In the genomic region with DNA sequence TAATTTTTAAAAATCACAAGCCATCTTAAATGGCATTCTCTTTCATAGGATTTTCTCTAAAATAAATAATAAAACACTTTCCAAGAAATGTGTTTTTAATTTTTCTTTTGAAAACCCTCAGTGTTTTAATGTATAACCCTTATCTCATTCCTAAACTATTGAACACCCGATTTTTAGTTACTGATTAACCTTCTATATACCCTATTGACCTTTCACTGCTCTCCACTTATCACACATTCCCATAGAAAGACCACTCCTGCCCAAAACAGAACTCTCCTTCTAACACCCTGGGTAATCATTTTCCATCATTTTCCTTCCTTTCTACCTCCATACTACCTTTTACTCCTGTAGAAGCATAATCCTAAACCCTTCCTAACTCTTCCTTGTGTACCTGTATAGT, we compare ENCODE assay signal across 1 cellular context.
TF ChIP-seq lines count a peak whose summit lies in the region.

No MANE protein-coding gene starts in this region.

TF ChIP-seq in HepG2, 621 proteins besides CTCF, POLR2A, EP300 and RAD21:
- TF ChIP-seq GATAD2A (CRISPR knock-in tag; IDR thresholded peaks at IDR 0.05) = peak; percentile 59; the same call in 1 of the 2 replicates
- peak; percentile 46; the same call in 1 of the 2 replicates for TF ChIP-seq RCOR2 (CRISPR knock-in tag; IDR thresholded peaks at IDR 0.05)
- TF ChIP-seq, protein P1, sequence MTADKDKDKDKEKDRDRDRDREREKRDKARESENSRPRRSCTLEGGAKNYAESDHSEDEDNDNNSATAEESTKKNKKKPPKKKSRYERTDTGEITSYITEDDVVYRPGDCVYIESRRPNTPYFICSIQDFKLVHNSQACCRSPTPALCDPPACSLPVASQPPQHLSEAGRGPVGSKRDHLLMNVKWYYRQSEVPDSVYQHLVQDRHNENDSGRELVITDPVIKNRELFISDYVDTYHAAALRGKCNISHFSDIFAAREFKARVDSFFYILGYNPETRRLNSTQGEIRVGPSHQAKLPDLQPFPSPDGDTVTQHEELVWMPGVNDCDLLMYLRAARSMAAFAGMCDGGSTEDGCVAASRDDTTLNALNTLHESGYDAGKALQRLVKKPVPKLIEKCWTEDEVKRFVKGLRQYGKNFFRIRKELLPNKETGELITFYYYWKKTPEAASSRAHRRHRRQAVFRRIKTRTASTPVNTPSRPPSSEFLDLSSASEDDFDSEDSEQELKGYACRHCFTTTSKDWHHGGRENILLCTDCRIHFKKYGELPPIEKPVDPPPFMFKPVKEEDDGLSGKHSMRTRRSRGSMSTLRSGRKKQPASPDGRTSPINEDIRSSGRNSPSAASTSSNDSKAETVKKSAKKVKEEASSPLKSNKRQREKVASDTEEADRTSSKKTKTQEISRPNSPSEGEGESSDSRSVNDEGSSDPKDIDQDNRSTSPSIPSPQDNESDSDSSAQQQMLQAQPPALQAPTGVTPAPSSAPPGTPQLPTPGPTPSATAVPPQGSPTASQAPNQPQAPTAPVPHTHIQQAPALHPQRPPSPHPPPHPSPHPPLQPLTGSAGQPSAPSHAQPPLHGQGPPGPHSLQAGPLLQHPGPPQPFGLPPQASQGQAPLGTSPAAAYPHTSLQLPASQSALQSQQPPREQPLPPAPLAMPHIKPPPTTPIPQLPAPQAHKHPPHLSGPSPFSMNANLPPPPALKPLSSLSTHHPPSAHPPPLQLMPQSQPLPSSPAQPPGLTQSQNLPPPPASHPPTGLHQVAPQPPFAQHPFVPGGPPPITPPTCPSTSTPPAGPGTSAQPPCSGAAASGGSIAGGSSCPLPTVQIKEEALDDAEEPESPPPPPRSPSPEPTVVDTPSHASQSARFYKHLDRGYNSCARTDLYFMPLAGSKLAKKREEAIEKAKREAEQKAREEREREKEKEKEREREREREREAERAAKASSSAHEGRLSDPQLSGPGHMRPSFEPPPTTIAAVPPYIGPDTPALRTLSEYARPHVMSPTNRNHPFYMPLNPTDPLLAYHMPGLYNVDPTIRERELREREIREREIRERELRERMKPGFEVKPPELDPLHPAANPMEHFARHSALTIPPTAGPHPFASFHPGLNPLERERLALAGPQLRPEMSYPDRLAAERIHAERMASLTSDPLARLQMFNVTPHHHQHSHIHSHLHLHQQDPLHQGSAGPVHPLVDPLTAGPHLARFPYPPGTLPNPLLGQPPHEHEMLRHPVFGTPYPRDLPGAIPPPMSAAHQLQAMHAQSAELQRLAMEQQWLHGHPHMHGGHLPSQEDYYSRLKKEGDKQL (CRISPR knock-in tag; IDR thresholded peaks at IDR 0.05; ENCODE audit: low read depth) = 0 out of 2 replicates have a peak, but pooled peaks have one; percentile 41
- peak; percentile 42; the same call in 1 of the 2 replicates for TF ChIP-seq SOX5 (CRISPR knock-in tag; IDR thresholded peaks at IDR 0.05; ENCODE audit: borderline replicate concordance)
- peak; percentile 43; the same call in 1 of the 2 replicates for TF ChIP-seq POGZ (CRISPR knock-in tag; IDR thresholded peaks at IDR 0.05)
- no peak for TF ChIP-seq SOX13 (IDR thresholded peaks at IDR 0.05)
- TF ChIP-seq SOX13 (CRISPR knock-in tag; conservative IDR thresholded peaks at IDR 0.05 in 1 of 2, IDR thresholded peaks at IDR 0.05 in 1 of 2) = peak in 1 of 2 experiments; percentile 4; a peak in 1 of 4 replicates
- TF ChIP-seq HNRNPUL1 (IDR thresholded peaks at IDR 0.05; ENCODE audit: low read depth, low read length) = peak; percentile 78; the same call in 1 of the 2 replicates
- peak; percentile 58; the same call in 1 of the 2 replicates for TF ChIP-seq RXRB (CRISPR knock-in tag; IDR thresholded peaks at IDR 0.05; ENCODE audit: borderline replicate concordance)
- no peak for TF ChIP-seq FOXA1 (IDR thresholded peaks at IDR 0.05)
- TF ChIP-seq FOXA1 (CRISPR knock-in tag; IDR thresholded peaks at IDR 0.05) = peak; percentile 25; the same call in 1 of the 2 replicates
- TF ChIP-seq RARA (CRISPR knock-in tag; IDR thresholded peaks at IDR 0.05) = peak; percentile 77
- TF ChIP-seq BCL6 (CRISPR knock-in tag; IDR thresholded peaks at IDR 0.05) = peak; percentile 89
- TF ChIP-seq, protein P2, sequence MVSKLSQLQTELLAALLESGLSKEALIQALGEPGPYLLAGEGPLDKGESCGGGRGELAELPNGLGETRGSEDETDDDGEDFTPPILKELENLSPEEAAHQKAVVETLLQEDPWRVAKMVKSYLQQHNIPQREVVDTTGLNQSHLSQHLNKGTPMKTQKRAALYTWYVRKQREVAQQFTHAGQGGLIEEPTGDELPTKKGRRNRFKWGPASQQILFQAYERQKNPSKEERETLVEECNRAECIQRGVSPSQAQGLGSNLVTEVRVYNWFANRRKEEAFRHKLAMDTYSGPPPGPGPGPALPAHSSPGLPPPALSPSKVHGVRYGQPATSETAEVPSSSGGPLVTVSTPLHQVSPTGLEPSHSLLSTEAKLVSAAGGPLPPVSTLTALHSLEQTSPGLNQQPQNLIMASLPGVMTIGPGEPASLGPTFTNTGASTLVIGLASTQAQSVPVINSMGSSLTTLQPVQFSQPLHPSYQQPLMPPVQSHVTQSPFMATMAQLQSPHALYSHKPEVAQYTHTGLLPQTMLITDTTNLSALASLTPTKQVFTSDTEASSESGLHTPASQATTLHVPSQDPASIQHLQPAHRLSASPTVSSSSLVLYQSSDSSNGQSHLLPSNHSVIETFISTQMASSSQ (IDR thresholded peaks at IDR 0.05; ENCODE audit: low read depth) = peak; percentile 93
- TF ChIP-seq, protein P2 (CRISPR knock-in tag; IDR thresholded peaks at IDR 0.05; ENCODE audit: borderline replicate concordance) = peak; percentile 94; the same call in 1 of the 2 replicates
- no peak for TF ChIP-seq ATF1 (CRISPR knock-in tag; IDR thresholded peaks at IDR 0.05)
- no peak for TF ChIP-seq BRD4 (CRISPR knock-in tag; IDR thresholded peaks at IDR 0.05)
- TF ChIP-seq ZNF746 (CRISPR knock-in tag; IDR thresholded peaks at IDR 0.05) = no peak
- no peak for TF ChIP-seq SIX1 (CRISPR knock-in tag; IDR thresholded peaks at IDR 0.05; ENCODE audit: borderline replicate concordance)
- TF ChIP-seq, protein P3, sequence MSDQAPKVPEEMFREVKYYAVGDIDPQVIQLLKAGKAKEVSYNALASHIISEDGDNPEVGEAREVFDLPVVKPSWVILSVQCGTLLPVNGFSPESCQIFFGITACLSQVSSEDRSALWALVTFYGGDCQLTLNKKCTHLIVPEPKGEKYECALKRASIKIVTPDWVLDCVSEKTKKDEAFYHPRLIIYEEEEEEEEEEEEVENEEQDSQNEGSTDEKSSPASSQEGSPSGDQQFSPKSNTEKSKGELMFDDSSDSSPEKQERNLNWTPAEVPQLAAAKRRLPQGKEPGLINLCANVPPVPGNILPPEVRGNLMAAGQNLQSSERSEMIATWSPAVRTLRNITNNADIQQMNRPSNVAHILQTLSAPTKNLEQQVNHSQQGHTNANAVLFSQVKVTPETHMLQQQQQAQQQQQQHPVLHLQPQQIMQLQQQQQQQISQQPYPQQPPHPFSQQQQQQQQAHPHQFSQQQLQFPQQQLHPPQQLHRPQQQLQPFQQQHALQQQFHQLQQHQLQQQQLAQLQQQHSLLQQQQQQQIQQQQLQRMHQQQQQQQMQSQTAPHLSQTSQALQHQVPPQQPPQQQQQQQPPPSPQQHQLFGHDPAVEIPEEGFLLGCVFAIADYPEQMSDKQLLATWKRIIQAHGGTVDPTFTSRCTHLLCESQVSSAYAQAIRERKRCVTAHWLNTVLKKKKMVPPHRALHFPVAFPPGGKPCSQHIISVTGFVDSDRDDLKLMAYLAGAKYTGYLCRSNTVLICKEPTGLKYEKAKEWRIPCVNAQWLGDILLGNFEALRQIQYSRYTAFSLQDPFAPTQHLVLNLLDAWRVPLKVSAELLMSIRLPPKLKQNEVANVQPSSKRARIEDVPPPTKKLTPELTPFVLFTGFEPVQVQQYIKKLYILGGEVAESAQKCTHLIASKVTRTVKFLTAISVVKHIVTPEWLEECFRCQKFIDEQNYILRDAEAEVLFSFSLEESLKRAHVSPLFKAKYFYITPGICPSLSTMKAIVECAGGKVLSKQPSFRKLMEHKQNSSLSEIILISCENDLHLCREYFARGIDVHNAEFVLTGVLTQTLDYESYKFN (CRISPR knock-in tag; conservative IDR thresholded peaks at IDR 0.05) = 0 out of 2 replicates have a peak, but pooled peaks have one; percentile 24
- TF ChIP-seq SRY (CRISPR knock-in tag; IDR thresholded peaks at IDR 0.05) = no peak
- peak; percentile 24 to 69; a peak in 2 of 4 replicates for TF ChIP-seq NR2F1 (CRISPR knock-in tag; IDR thresholded peaks at IDR 0.05)
- TF ChIP-seq, protein P4, sequence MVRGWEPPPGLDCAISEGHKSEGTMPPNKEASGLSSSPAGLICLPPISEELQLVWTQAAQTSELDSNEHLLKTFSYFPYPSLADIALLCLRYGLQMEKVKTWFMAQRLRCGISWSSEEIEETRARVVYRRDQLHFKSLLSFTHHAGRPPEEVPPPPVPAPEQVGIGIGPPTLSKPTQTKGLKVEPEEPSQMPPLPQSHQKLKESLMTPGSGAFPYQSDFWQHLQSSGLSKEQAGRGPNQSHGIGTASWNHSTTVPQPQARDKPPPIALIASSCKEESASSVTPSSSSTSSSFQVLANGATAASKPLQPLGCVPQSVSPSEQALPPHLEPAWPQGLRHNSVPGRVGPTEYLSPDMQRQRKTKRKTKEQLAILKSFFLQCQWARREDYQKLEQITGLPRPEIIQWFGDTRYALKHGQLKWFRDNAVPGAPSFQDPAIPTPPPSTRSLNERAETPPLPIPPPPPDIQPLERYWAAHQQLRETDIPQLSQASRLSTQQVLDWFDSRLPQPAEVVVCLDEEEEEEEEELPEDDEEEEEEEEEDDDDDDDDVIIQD (CRISPR knock-in tag; IDR thresholded peaks at IDR 0.05; ENCODE audit: low read depth) = peak; percentile 95
- peak; percentile 85 for TF ChIP-seq NR2F6 (IDR thresholded peaks at IDR 0.05)
- peak; percentile 50; the same call in 1 of the 2 replicates for TF ChIP-seq NR2F6 (CRISPR knock-in tag; IDR thresholded peaks at IDR 0.05)
- TF ChIP-seq NR2F2 (IDR thresholded peaks at IDR 0.05; ENCODE audit: borderline replicate concordance, low read depth) = peak; percentile 38; the same call in 1 of the 2 replicates
- TF ChIP-seq ZBTB7B (CRISPR knock-in tag; IDR thresholded peaks at IDR 0.05) = 0 out of 2 replicates have a peak, but pooled peaks have one; percentile 24
- TF ChIP-seq ZBTB8A (CRISPR knock-in tag; IDR thresholded peaks at IDR 0.05; ENCODE audit: borderline replicate concordance, low read depth) = no peak
- no peak for TF ChIP-seq ZNF670 (CRISPR knock-in tag; IDR thresholded peaks at IDR 0.05; ENCODE audit: borderline replicate concordance)
- TF ChIP-seq, protein P5, sequence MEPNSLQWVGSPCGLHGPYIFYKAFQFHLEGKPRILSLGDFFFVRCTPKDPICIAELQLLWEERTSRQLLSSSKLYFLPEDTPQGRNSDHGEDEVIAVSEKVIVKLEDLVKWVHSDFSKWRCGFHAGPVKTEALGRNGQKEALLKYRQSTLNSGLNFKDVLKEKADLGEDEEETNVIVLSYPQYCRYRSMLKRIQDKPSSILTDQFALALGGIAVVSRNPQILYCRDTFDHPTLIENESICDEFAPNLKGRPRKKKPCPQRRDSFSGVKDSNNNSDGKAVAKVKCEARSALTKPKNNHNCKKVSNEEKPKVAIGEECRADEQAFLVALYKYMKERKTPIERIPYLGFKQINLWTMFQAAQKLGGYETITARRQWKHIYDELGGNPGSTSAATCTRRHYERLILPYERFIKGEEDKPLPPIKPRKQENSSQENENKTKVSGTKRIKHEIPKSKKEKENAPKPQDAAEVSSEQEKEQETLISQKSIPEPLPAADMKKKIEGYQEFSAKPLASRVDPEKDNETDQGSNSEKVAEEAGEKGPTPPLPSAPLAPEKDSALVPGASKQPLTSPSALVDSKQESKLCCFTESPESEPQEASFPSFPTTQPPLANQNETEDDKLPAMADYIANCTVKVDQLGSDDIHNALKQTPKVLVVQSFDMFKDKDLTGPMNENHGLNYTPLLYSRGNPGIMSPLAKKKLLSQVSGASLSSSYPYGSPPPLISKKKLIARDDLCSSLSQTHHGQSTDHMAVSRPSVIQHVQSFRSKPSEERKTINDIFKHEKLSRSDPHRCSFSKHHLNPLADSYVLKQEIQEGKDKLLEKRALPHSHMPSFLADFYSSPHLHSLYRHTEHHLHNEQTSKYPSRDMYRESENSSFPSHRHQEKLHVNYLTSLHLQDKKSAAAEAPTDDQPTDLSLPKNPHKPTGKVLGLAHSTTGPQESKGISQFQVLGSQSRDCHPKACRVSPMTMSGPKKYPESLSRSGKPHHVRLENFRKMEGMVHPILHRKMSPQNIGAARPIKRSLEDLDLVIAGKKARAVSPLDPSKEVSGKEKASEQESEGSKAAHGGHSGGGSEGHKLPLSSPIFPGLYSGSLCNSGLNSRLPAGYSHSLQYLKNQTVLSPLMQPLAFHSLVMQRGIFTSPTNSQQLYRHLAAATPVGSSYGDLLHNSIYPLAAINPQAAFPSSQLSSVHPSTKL (CRISPR knock-in tag; IDR thresholded peaks at IDR 0.05) = peak; percentile 41; the same call in 1 of the 2 replicates
- no peak for TF ChIP-seq EED (CRISPR knock-in tag; IDR thresholded peaks at IDR 0.05)
